ENCODE assay signal across 8 cellular contexts in genomic region chr17:10149573-10150399, GRCh38. TPM values are rescaled to one million over a fixed set of nuclear protein-coding genes. Genes with fewer than 3 reads are reported as not detected.
DNase-seq lines count a peak whose midpoint lies in the region; ATAC-seq and TF ChIP-seq lines count a peak whose summit lies in the region.

No MANE protein-coding gene starts in this region.

- intact Hi-C loops in lower lobe of right lung (cut with DNase I) = no loop called here
- intact Hi-C loops in ascending aorta (cut with DNase I) = no loop called here

- H3K27me3 ChIP-seq in lower lobe of right lung (ENCODE audit: low read depth) (no peaks in the 10 kb centered on the region), ascending aorta (no peaks in the 10 kb centered on the region)

- no peak for TF ChIP-seq POLR2A in GM18505 (IDR thresholded peaks at IDR 0.05; ENCODE audit: borderline replicate concordance, extremely low read depth, insufficient read depth, insufficient read length)

- H3K4me1 ChIP-seq in lower lobe of right lung = peaks cover 18% of the 10 kb centered on the region
- H3K4me1 ChIP-seq in ascending aorta = no peaks in the 10 kb centered on the region

- no peaks in the 10 kb centered on the region for H3K9me3 ChIP-seq in lower lobe of right lung
- H3K9me3 ChIP-seq in ascending aorta = no peaks in the 10 kb centered on the region

- ATAC-seq in GM18505 (IDR thresholded peaks at IDR 0.05; ENCODE audit: unreplicated experiment) (peak; percentile 67), HG02759 (IDR thresholded peaks at IDR 0.05; ENCODE audit: unreplicated experiment) (peak; percentile 59), lower lobe of right lung (peak; percentile 62 to 78)

- no peak overlapping the region for H3K27ac ChIP-seq in lower lobe of right lung
- no peak overlapping the region for H3K27ac ChIP-seq in ascending aorta

- no peak for TF ChIP-seq CTCF in lower lobe of right lung (IDR thresholded peaks at IDR 0.05)
- TF ChIP-seq CTCF in ascending aorta (IDR thresholded peaks at IDR 0.05) = no peak

- no peak overlapping the region for H3K4me3 ChIP-seq in lower lobe of right lung
- H3K4me3 ChIP-seq in ascending aorta = no peak overlapping the region

- H3K36me3 ChIP-seq in lower lobe of right lung (no peaks in the 10 kb centered on the region), ascending aorta (no peaks in the 10 kb centered on the region)

- DNase-seq in SW480 (ENCODE audit: low spot score) = peak; percentile 84
- DNase-seq in lower lobe of right lung = no peak
- DNase-seq in ascending aorta (ENCODE audit: low spot score in 2 of 2) = no peak
- DNase-seq in cerebellar nuclear complex (lab: John Stamatoyannopoulos, UW) = no peak
- DNase-seq in NCI-H82 treated with DMSO at 0.1 percent for 48 hours (lab: John Stamatoyannopoulos, UW; ENCODE audit: unreplicated experiment) = no peak
- no peak for DNase-seq in activated naive CD4-positive, alpha-beta T cell treated with Interleukin-2 at 50 U/mL for 16 hours

RNA-seq across cellular contexts. Expression of gene GAS7, which starts 48.6 kb away (rescaled TPM):
- total RNA-seq in lower lobe of right lung (54.1 TPM), ascending aorta (78.0 TPM)
